Comparison of ENCODE assay signal across 29 cellular contexts in genomic region chrX:22575161-22575845, GRCh38.
DNase-seq lines count a peak whose midpoint lies in the region; ATAC-seq, FAIRE-seq and TF ChIP-seq lines count a peak whose summit lies in the region.
"Had no signal": no experiment of that assay in that cellular context is flagged by ENCODE, and none has a peak within 500 bp of the region (broad histone marks: within the 10 kb centered on the region; RNA-seq: fewer than 3 reads in every experiment).

No MANE protein-coding gene starts in this region.

- H3K9me3 ChIP-seq in astrocyte (ENCODE audit: insufficient read depth, low read depth, low read length) = no peaks in the 10 kb centered on the region
- no peaks in the 10 kb centered on the region for H3K9me3 ChIP-seq in ovary
- H3K9me3 ChIP-seq: ascending aorta, lower lobe of right lung, right lobe of liver, SK-N-SH, tibial artery had no signal

- FAIRE-seq in astrocyte (lab: Jason Lieb, UNC) = peak; percentile 85
- FAIRE-seq: D721Med had no signal

- H3K36me3 ChIP-seq in astrocyte (ENCODE audit: insufficient read depth, low read length) = no peaks in the 10 kb centered on the region
- no peaks in the 10 kb centered on the region for H3K36me3 ChIP-seq in ovary
- H3K36me3 ChIP-seq: ascending aorta, lower lobe of right lung, right lobe of liver, tibial artery, WERI-Rb-1 had no signal

- POLR2A ChIA-PET in activated CD4-positive, alpha-beta T cell treated with anti-CD3 and anti-CD28 coated beads for 36 hours (lab: Charles Lee) = no interaction called here

- H3K79me2 ChIP-seq in astrocyte (ENCODE audit: insufficient read depth, low read length) = no peaks in the 10 kb centered on the region

- H3K4me3 Mint-ChIP-seq in astrocyte (ENCODE audit: unreplicated experiment) = no peak overlapping the region
- H3K4me3 Mint-ChIP-seq in activated CD4-positive, alpha-beta T cell treated with anti-CD3 and anti-CD28 coated beads for 36 hours = no peak overlapping the region
- H3K4me3 Mint-ChIP-seq: activated CD8-positive, alpha-beta memory T cell treated with anti-CD3 and anti-CD28 coated beads, Interleukin-2, amount 10 ng/mL, durations not matched to agents 7 days and 5 days; activated naive CD4-positive, alpha-beta T cell treated with anti-CD3 and anti-CD28 coated beads, Interleukin-2, amount 50 U/mL, for 24 hours; activated T-helper 1 cell treated with anti-CD3 and anti-CD28 coated beads, Interleukin-12 subunit alpha, Interleukin-12 subunit beta, Interleukin-2, Interleukin-4 antibody, amounts not matched to agents 30 ng/mL and 10 ng/mL and 1 ng/mL, durations not matched to agents 14 hours and 24 hours and 36 hours; GM23338; neural crest cell; T-helper 17 cell had no signal

- no peak overlapping the region for H3K4me2 ChIP-seq in astrocyte (ENCODE audit: low read length)
- H3K4me2 ChIP-seq: GM23338, SK-N-SH had no signal

- no peaks in the 10 kb centered on the region for H3K27me3 Mint-ChIP-seq in astrocyte (ENCODE audit: low read depth, unreplicated experiment)
- H3K27me3 Mint-ChIP-seq in activated CD4-positive, alpha-beta T cell treated with anti-CD3 and anti-CD28 coated beads for 36 hours = no peaks in the 10 kb centered on the region
- H3K27me3 Mint-ChIP-seq: activated CD8-positive, alpha-beta memory T cell treated with anti-CD3 and anti-CD28 coated beads, Interleukin-2, amount 10 ng/mL, durations not matched to agents 7 days and 5 days; activated naive CD4-positive, alpha-beta T cell treated with anti-CD3 and anti-CD28 coated beads, Interleukin-2, amount 50 U/mL, for 24 hours; T-helper 17 cell had no signal

- CTCF ChIA-PET in activated CD4-positive, alpha-beta T cell treated with anti-CD3 and anti-CD28 coated beads for 36 hours (lab: Charles Lee) = no interaction called here

- H3K4me1 ChIP-seq in astrocyte (ENCODE audit: insufficient read depth, low read length) (peaks cover 3% of the 10 kb centered on the region), ovary (ENCODE audit: insufficient read depth) (no peaks in the 10 kb centered on the region)
- H3K4me1 ChIP-seq: ascending aorta, lower lobe of right lung, right lobe of liver had no signal

- H2AFZ ChIP-seq in astrocyte (ENCODE audit: low read depth, low read length) = no peak overlapping the region
- H2AFZ ChIP-seq: GM23338 had no signal

- H4K20me1 ChIP-seq in astrocyte (ENCODE audit: insufficient read depth, low read length) = no peaks in the 10 kb centered on the region

- peaks cover 7% of the 10 kb centered on the region for H3K4me1 Mint-ChIP-seq in astrocyte (ENCODE audit: low read depth, unreplicated experiment)
- H3K4me1 Mint-ChIP-seq in activated CD4-positive, alpha-beta T cell treated with anti-CD3 and anti-CD28 coated beads for 36 hours = no peaks in the 10 kb centered on the region
- H3K4me1 Mint-ChIP-seq: activated CD8-positive, alpha-beta memory T cell treated with anti-CD3 and anti-CD28 coated beads, Interleukin-2, amount 10 ng/mL, durations not matched to agents 7 days and 5 days; activated naive CD4-positive, alpha-beta T cell treated with anti-CD3 and anti-CD28 coated beads, Interleukin-2, amount 50 U/mL, for 24 hours; neural crest cell; T-helper 17 cell had no signal

- TF ChIP-seq POLR2A in ovary (IDR thresholded peaks at IDR 0.05) = no peak

- whole genome bisulfite sequencing in ovary, 3 donors = 76 to 89% (median 77%) methylated on average over 1 of the region's 1 CpG

- DNase-seq in AG10803 (ENCODE audit: low read depth) (peak; percentile 12), HS-27A (ENCODE audit: low read depth) (peak; percentile 12), astrocyte (ENCODE audit: low read depth) (peak; percentile 47), fibroblast of pulmonary artery (ENCODE audit: low read depth) (peak; percentile 1), COR-L47 (lab: John Stamatoyannopoulos, UW) (no peak), ovary (no peak), NCI-H1092 treated with DMSO at 0.1 percent for 48 hours (lab: John Stamatoyannopoulos, UW) (no peak)
- DNase-seq in activated CD4-positive, alpha-beta T cell treated with anti-CD3 and anti-CD28 coated beads for 36 hours = no peak
- DNase-seq: activated CD4-positive, alpha-beta T cell treated with anti-CD3 and anti-CD28 coated beads, Interleukin-2, amount 50 U/mL, for 1 hour; activated CD8-positive, alpha-beta memory T cell treated with anti-CD3 and anti-CD28 coated beads, Interleukin-2, amount 10 ng/mL, durations not matched to agents 7 days and 5 days; effector CD4-positive, alpha-beta T cell; erythroblast; hypothalamus; islet precursor cell; lower lobe of right lung; NCI-H1694 treated with DMSO at 0.1 percent for 48 hours; NCI-H69; right lobe of liver; SK-N-SH; stimulated activated naive CD8-positive, alpha-beta T cell treated with anti-CD3 and anti-CD28 coated beads, Interleukin-15, Interleukin-2, amounts not matched to agents 100 U/mL and 50 U/mL, for 24 hours; T-helper 17 cell; tibial artery; WERI-Rb-1 had no signal

- H3K36me3 Mint-ChIP-seq in astrocyte (ENCODE audit: low read depth, unreplicated experiment) = no peaks in the 10 kb centered on the region
- no peaks in the 10 kb centered on the region for H3K36me3 Mint-ChIP-seq in activated CD4-positive, alpha-beta T cell treated with anti-CD3 and anti-CD28 coated beads for 36 hours (ENCODE audit: low read depth)
- H3K36me3 Mint-ChIP-seq: activated CD8-positive, alpha-beta memory T cell treated with anti-CD3 and anti-CD28 coated beads, Interleukin-2, amount 10 ng/mL, durations not matched to agents 7 days and 5 days; activated naive CD4-positive, alpha-beta T cell treated with anti-CD3 and anti-CD28 coated beads, Interleukin-2, amount 50 U/mL, for 24 hours had no signal

- H3K27me3 ChIP-seq in astrocyte (ENCODE audit: insufficient read depth, low read length) = no peaks in the 10 kb centered on the region
- no peaks in the 10 kb centered on the region for H3K27me3 ChIP-seq in ovary
- H3K27me3 ChIP-seq: ascending aorta, right lobe of liver, tibial artery had no signal

- H3K9me3 Mint-ChIP-seq in astrocyte (ENCODE audit: unreplicated experiment) = no peaks in the 10 kb centered on the region
- H3K9me3 Mint-ChIP-seq in activated CD4-positive, alpha-beta T cell treated with anti-CD3 and anti-CD28 coated beads for 36 hours (ENCODE audit: low read depth) = no peaks in the 10 kb centered on the region
- H3K9me3 Mint-ChIP-seq: activated naive CD4-positive, alpha-beta T cell treated with anti-CD3 and anti-CD28 coated beads, Interleukin-2, amount 50 U/mL, for 24 hours; activated T-helper 1 cell treated with anti-CD3 and anti-CD28 coated beads, Interleukin-12 subunit alpha, Interleukin-12 subunit beta, Interleukin-2, Interleukin-4 antibody, amounts not matched to agents 30 ng/mL and 10 ng/mL and 1 ng/mL, durations not matched to agents 14 hours and 24 hours and 36 hours; GM23338; neural crest cell had no signal

- H3K4me3 ChIP-seq in AG10803 (ENCODE audit: low read length) = no peak overlapping the region
- H3K4me3 ChIP-seq in astrocyte (ENCODE audit: insufficient read depth, low read depth, low read length) = no peak overlapping the region
- no peak overlapping the region for H3K4me3 ChIP-seq in fibroblast of pulmonary artery (replicated peaks; ENCODE audit: low read depth, low read length)
- H3K4me3 ChIP-seq in ovary = no peak overlapping the region
- H3K4me3 ChIP-seq: ascending aorta, GM23338, lower lobe of right lung, right lobe of liver, tibial artery had no signal

- no peak overlapping the region for H3K9ac ChIP-seq in astrocyte (ENCODE audit: low read length)
- H3K9ac ChIP-seq: SK-N-SH had no signal

- H3K27ac Mint-ChIP-seq in astrocyte (ENCODE audit: unreplicated experiment) = peak overlapping the region; percentile 54
- no peak overlapping the region for H3K27ac Mint-ChIP-seq in activated CD4-positive, alpha-beta T cell treated with anti-CD3 and anti-CD28 coated beads for 36 hours
- H3K27ac Mint-ChIP-seq: activated CD8-positive, alpha-beta memory T cell treated with anti-CD3 and anti-CD28 coated beads, Interleukin-2, amount 10 ng/mL, durations not matched to agents 7 days and 5 days; activated naive CD4-positive, alpha-beta T cell treated with anti-CD3 and anti-CD28 coated beads, Interleukin-2, amount 50 U/mL, for 24 hours; activated T-helper 1 cell treated with anti-CD3 and anti-CD28 coated beads, Interleukin-12 subunit alpha, Interleukin-12 subunit beta, Interleukin-2, Interleukin-4 antibody, amounts not matched to agents 30 ng/mL and 10 ng/mL and 1 ng/mL, durations not matched to agents 14 hours and 24 hours and 36 hours; GM23338; T-helper 17 cell had no signal

- H3K27ac ChIP-seq in astrocyte (ENCODE audit: low read depth, low read length) (no peak overlapping the region), ovary (no peak overlapping the region)
- H3K27ac ChIP-seq: ascending aorta, lower lobe of right lung, right lobe of liver, tibial artery, WERI-Rb-1 had no signal

- ATAC-seq in activated CD4-positive, alpha-beta T cell treated with anti-CD3 and anti-CD28 coated beads for 36 hours = no peak
- ATAC-seq: activated CD8-positive, alpha-beta memory T cell treated with anti-CD3 and anti-CD28 coated beads, Interleukin-2, amount 10 ng/mL, durations not matched to agents 7 days and 5 days; GM23338; lower lobe of right lung; right lobe of liver; stimulated activated naive CD8-positive, alpha-beta T cell treated with anti-CD3 and anti-CD28 coated beads, Interleukin-15, Interleukin-2, amounts not matched to agents 100 U/mL and 50 U/mL, for 24 hours; T-helper 17 cell had no signal

- intact Hi-C loops in ovary (cut with DNase I) = no loop called here
- intact Hi-C loops in activated CD4-positive, alpha-beta T cell treated with anti-CD3 and anti-CD28 coated beads for 36 hours (cut with DNase I, micrococcal nuclease) = no loop called here

- no peak for TF ChIP-seq EP300 in ovary (IDR thresholded peaks at IDR 0.05)

- TF ChIP-seq CTCF in AG10803 (conservative IDR thresholded peaks at IDR 0.05; ENCODE audit: low read length) (no peak), astrocyte (IDR thresholded peaks at IDR 0.05; ENCODE audit: insufficient read depth, low read depth, low read length) (no peak), fibroblast of pulmonary artery (IDR thresholded peaks at IDR 0.05; ENCODE audit: low read length, missing control alignments) (no peak), ovary (IDR thresholded peaks at IDR 0.05) (no peak)

Comparison
In these comparisons a context has a peak if more than half of its experiments do, and no peak if none do; other contexts are left out.
1. DNase-seq: peak in AG10803 (single experiment), HS-27A (single experiment), astrocyte (single experiment) and fibroblast of pulmonary artery (single experiment); none in COR-L47 (single experiment), ovary (0 of 5), NCI-H1092 treated with DMSO at 0.1 percent for 48 hours (single experiment) and activated CD4-positive, alpha-beta T cell treated with anti-CD3 and anti-CD28 coated beads for 36 hours (single experiment).